14 cellular contexts compared by ENCODE assay signal in the genomic region with DNA sequence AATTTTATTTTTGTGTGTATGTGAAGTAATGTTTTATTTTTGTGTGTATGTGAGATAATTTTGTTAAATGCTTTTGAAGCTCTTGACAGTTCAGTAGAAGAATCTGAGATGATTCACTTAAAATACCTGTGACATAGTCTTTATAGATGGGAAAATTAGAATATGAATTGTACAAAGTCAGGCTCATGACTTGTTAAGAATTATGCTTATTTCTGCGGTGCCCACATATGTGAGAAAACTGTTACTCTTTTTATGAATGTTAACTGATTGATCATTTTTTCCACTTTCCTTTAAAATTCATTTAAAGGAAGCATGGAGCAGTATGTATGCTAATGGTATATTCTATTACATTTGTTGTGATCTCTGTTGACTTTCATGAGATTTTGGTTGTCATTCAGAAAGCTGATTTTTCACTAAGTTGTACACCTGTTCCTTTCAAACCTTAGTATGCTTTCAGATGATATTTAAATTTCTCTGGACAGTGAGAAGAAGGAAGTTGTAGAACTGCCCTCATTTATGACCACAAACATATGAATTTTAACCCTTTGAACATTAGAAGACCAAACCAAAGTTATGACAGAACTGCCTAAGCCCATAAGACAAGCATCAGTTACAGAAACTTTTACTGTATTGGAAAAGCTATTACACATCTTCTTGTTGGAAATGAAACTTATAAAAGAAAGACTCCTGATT.
DNase-seq lines count a peak whose midpoint lies in the region; ATAC-seq and FAIRE-seq lines count a peak whose summit lies in the region.
"Had no signal": no experiment of that assay in that cellular context is flagged by ENCODE, and none has a peak within 500 bp of the region (broad histone marks: within the 10 kb centered on the region; RNA-seq: fewer than 3 reads in every experiment).

No MANE protein-coding gene starts in this region.

- intact Hi-C loops in Right ventricle myocardium inferior (cut with DNase I) = no loop called here

- DNase-seq in activated CD8-positive, alpha-beta memory T cell treated with anti-CD3 and anti-CD28 coated beads, Interleukin-2, amount 50 U/mL, for 4 hours = no peak
- no peak for DNase-seq in Right ventricle myocardium inferior (ENCODE audit: missing footprints)
- DNase-seq in activated CD4-positive, alpha-beta T cell treated with anti-CD3 and anti-CD28 coated beads, Interleukin-2, amount 50 U/mL, for 48 hours = no peak
- no peak for DNase-seq in amygdala (lab: John Stamatoyannopoulos, UW)
- DNase-seq: CD8-positive, alpha-beta memory T cell; KG1; NCI-H510A treated with DMSO at 0.1 percent for 48 hours; nucleus accumbens; stimulated activated CD4-positive, alpha-beta T cell treated with anti-CD3 and anti-CD28 coated beads, Interleukin-4, amount 100 ng/mL, for 24 hours; tibial artery had no signal

- peak; percentile 13 for FAIRE-seq in TTC549 (lab: Jason Lieb, UNC)

- H3K4me3 ChIP-seq in GM08714 (ENCODE audit: low read length) = peak overlapping the region; percentile 41; the same call in 1 of the 2 replicates
- H3K4me3 ChIP-seq: tibial artery had no signal

- ATAC-seq in GM19351 (IDR thresholded peaks at IDR 0.05; ENCODE audit: unreplicated experiment) (peak; percentile 30), HG03095 (IDR thresholded peaks at IDR 0.05; ENCODE audit: unreplicated experiment) (peak; percentile 36), Right ventricle myocardium inferior (no peak)
